In the genomic region with DNA sequence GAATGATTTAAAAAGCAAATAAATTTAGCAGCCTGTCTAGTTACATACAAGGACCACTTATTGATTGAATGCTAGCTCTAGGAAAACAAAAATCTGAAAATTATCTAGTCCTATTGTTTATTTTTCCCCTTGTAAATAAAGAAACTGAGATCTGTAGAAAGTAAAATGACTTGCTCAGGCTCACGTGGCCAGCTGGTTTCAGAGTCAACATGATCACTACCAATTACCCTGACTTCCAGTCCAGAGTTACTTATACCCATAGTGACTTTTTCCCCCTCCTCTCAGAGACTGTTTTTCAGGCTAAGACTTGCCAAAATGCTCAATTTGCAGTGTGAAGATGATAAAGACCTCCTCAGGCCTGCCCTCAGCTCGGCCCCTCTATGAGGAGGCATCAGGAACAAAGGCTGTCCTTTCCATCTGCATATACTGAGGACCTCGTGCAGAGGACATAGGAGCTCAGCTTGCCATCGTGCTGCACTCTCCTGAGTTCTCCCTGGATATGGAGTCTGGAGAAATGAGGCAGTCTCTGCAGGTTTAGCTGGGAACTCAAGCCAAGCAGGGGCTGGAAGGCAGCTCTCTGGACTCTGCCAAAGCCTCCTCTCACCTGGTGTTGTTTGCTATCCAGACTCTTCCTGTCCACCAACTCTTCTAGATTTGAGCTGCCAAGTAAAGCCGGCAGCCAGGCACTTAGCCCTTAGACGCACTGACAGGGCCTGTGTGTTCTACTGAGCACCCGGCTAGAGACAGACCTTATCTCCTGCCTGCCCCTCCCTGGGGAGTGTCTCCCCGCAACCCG, we compare ENCODE assay signal across 27 cellular contexts.
"Had no signal": no experiment of that assay in that cellular context is flagged by ENCODE, and none has a peak within 500 bp of the region (broad histone marks: within the 10 kb centered on the region; RNA-seq: fewer than 3 reads in every experiment).

No MANE protein-coding gene starts in this region.

- H3K36me3 Mint-ChIP-seq: activated naive CD4-positive, alpha-beta T cell treated with anti-CD3 and anti-CD28 coated beads, Interleukin-2, amount 50 U/mL, for 72 hours had no signal

- H3K36me3 ChIP-seq: ascending aorta, MG63 had no signal

- ATAC-seq: activated CD8-positive, alpha-beta T cell treated with anti-CD3 and anti-CD28 coated beads, Interleukin-2, amount 10 ng/mL, durations not matched to agents 7 days and 5 days; activated naive CD4-positive, alpha-beta T cell treated with anti-CD3 and anti-CD28 coated beads, Interleukin-2, amount 50 U/mL, for 72 hours; activated naive CD8-positive, alpha-beta T cell treated with anti-CD3 and anti-CD28 coated beads, Interleukin-2, amount 50 U/mL, for 24 hours; body of pancreas; WTC11 had no signal

- H3K4me3 ChIP-seq: ascending aorta, body of pancreas, MG63, PC-9 had no signal

- H3K27me3 ChIP-seq: ascending aorta, body of pancreas, MG63 had no signal

- H3K4me1 Mint-ChIP-seq: activated naive CD8-positive, alpha-beta T cell treated with anti-CD3 and anti-CD28 coated beads, Interleukin-2, amount 50 U/mL, for 24 hours; central memory CD8-positive, alpha-beta T cell; WTC11 had no signal

- H3K27me3 Mint-ChIP-seq: activated naive CD8-positive, alpha-beta T cell treated with anti-CD3 and anti-CD28 coated beads, Interleukin-2, amount 50 U/mL, for 24 hours; central memory CD8-positive, alpha-beta T cell had no signal

- H3K4me1 ChIP-seq: ascending aorta, body of pancreas had no signal

- H3K4me3 Mint-ChIP-seq: activated CD8-positive, alpha-beta T cell treated with anti-CD3 and anti-CD28 coated beads, Interleukin-2, amount 10 ng/mL, durations not matched to agents 7 days and 5 days; activated naive CD8-positive, alpha-beta T cell treated with anti-CD3 and anti-CD28 coated beads, Interleukin-2, amount 50 U/mL, for 24 hours; central memory CD8-positive, alpha-beta T cell; T-helper 1 cell treated with Interleukin-12 subunit alpha and Interleukin-12 subunit beta and Interleukin-4 antibody, amounts not matched to agents 30 μg/mL and 1 μg/mL, for 36 hours; WTC11 had no signal

- H3K9me3 ChIP-seq: ascending aorta, body of pancreas, MG63 had no signal

- H3K9me3 Mint-ChIP-seq: activated naive CD8-positive, alpha-beta T cell treated with anti-CD3 and anti-CD28 coated beads, Interleukin-2, amount 50 U/mL, for 24 hours; T-helper 1 cell treated with Interleukin-12 subunit alpha and Interleukin-12 subunit beta and Interleukin-4 antibody, amounts not matched to agents 30 μg/mL and 1 μg/mL, for 36 hours had no signal

- H3K27ac Mint-ChIP-seq: activated CD8-positive, alpha-beta T cell treated with anti-CD3 and anti-CD28 coated beads, Interleukin-2, amount 10 ng/mL, durations not matched to agents 7 days and 5 days; activated naive CD4-positive, alpha-beta T cell treated with anti-CD3 and anti-CD28 coated beads, Interleukin-2, amount 50 U/mL, for 72 hours; activated naive CD8-positive, alpha-beta T cell treated with anti-CD3 and anti-CD28 coated beads, Interleukin-2, amount 50 U/mL, for 24 hours; T-helper 1 cell treated with Interleukin-12 subunit alpha and Interleukin-12 subunit beta and Interleukin-4 antibody, amounts not matched to agents 30 μg/mL and 1 μg/mL, for 36 hours; WTC11 had no signal

- DNase-seq: activated CD4-positive, alpha-beta T cell treated with anti-CD3 and anti-CD28 coated beads for 48 hours; activated CD4-positive, alpha-beta T cell treated with anti-CD3 and anti-CD28 coated beads, Interleukin-2, amount 50 U/mL, for 4 hours; activated CD4-positive, CD25-positive, alpha-beta regulatory T cell treated with anti-CD3 and anti-CD28 coated beads, Interleukin-2, amount 50 U/mL, for 72 hours; activated CD8-positive, alpha-beta memory T cell treated with anti-CD3 and anti-CD28 coated beads, Interleukin-2, amount 50 U/mL, for 48 hours; activated CD8-positive, alpha-beta T cell treated with anti-CD3 and anti-CD28 coated beads, Interleukin-2, amount 10 ng/mL, durations not matched to agents 7 days and 5 days; activated effector memory CD4-positive, alpha-beta T cell treated with Interleukin-2 at 50 U/mL for 16 hours; activated naive CD4-positive, alpha-beta T cell; activated naive CD8-positive, alpha-beta T cell treated with anti-CD3 and anti-CD28 coated beads, Interleukin-2, amount 50 U/mL, for 24 hours; activated T-cell treated with anti-CD3 and anti-CD28 coated beads, Interleukin-2, amount 50 U/mL, for 1 hour; amniotic stem cell; body of pancreas; MG63; MV-4-11; NCI-H1105 treated with DMSO at 0.1 percent for 48 hours; NCI-H1436 treated with DMSO at 0.1 percent for 48 hours; NCI-H1930; NCI-H2107; NCI-H345; NCI-H510A; NCI-H82; PC-9; SHP77 treated with DMSO at 0.1 percent for 48 hours had no signal

- H3K27ac ChIP-seq: ascending aorta, body of pancreas, PC-9 had no signal
